In the genomic region with DNA sequence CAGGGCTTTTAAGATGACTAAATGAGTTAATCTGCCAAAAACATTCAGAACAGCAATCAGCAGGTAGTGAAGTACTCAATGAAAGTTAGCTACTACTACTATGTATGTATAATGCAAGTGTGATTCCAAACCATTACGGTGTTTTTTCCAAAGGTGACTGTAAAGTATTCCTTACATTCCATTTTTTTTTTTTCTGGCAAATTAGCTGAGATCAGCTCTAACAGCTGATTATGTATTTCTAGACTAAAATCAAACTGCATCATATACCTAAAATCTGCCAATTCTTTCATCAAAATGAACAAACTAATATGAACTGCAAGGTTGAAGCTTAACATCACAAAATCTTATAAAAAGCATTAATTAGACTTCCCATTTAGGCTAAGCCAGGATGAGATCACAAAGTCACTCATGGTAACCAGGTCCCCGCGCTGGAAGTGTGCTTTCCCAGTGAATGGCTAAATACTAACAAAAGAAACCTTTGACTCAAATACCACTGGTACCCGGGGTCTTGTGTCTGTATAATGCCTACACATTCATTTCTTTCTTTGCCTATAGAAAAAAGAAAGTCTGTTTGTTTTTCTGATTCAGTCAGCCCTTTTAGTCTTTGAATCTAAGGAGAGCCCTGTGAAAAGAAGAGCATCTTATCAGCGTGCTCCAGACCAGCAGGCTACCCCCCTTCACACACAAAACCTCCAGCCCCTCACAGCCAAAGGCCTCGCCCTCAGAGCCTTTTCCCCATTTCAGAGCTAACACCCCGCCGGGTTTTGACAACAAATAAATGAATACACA, we compare ENCODE assay signal across 8 cellular contexts.
A peak's percentile ranks its signal among the peaks of the same experiment; 100 is the strongest.
DNase-seq lines count a peak whose midpoint lies in the region; ATAC-seq, FAIRE-seq and TF ChIP-seq lines count a peak whose summit lies in the region.

No MANE protein-coding gene starts in this region.

- no peaks in the 10 kb centered on the region for H3K9me3 Mint-ChIP-seq in IgD-negative memory B cell
- no peaks in the 10 kb centered on the region for H3K9me3 Mint-ChIP-seq in mesothelial cell of epicardium
- no peaks in the 10 kb centered on the region for H3K9me3 Mint-ChIP-seq in stimulated activated naive B cell treated with anti-CD40 and anti-IgM and Interleukin-4, amounts not matched to agents 10 μg/mL and 1 μg/mL and 100 μg/mL, for 72 hours

- TF ChIP-seq POLR2A in breast epithelium (IDR thresholded peaks at IDR 0.05): no peak
- TF ChIP-seq POLR2A in GM12891 (IDR thresholded peaks at IDR 0.05; ENCODE audit: low read depth, low read length): no peak

- H3K9me3 ChIP-seq in breast epithelium: no peaks in the 10 kb centered on the region

- H3K27me3 ChIP-seq in ACC112 (ENCODE audit: insufficient read depth, low read length) (no peaks in the 10 kb centered on the region), breast epithelium (no peaks in the 10 kb centered on the region)

- peak overlapping the region; percentile 86 for H3K27ac ChIP-seq in ACC112 (ENCODE audit: low read depth, low read length)
- H3K27ac ChIP-seq in breast epithelium: peak overlapping the region; percentile 81 to 95

- H3K4me1 Mint-ChIP-seq in IgD-negative memory B cell: peaks cover 37 to 54% (median 48%) of the 10 kb centered on the region in 3 donors
- H3K4me1 Mint-ChIP-seq in mesothelial cell of epicardium: peaks cover 53% of the 10 kb centered on the region
- peaks cover 33 to 74% of the 10 kb centered on the region in 2 donors for H3K4me1 Mint-ChIP-seq in stimulated activated naive B cell treated with anti-CD40 and anti-IgM and Interleukin-4, amounts not matched to agents 10 μg/mL and 1 μg/mL and 100 μg/mL, for 72 hours

- H3K4me3 Mint-ChIP-seq in IgD-negative memory B cell (peak overlapping the region; percentile 66 to 74 (median 72)), mesothelial cell of epicardium (peak overlapping the region; percentile 79)
- no peak overlapping the region for H3K4me3 Mint-ChIP-seq in stimulated activated naive B cell treated with anti-CD40 and anti-IgM and Interleukin-4, amounts not matched to agents 10 μg/mL and 1 μg/mL and 100 μg/mL, for 72 hours

- H3K79me2 ChIP-seq in ACC112 (ENCODE audit: control insufficient read depth, insufficient read depth, low read length, unreplicated experiment): peaks cover 90% of the 10 kb centered on the region

- H3K4me1 ChIP-seq in ACC112 (ENCODE audit: control insufficient read depth, insufficient read depth, low read length, unreplicated experiment) (peaks cover 65% of the 10 kb centered on the region), breast epithelium (peaks cover 0 to 8% of the 10 kb centered on the region in 2 donors)

- ATAC-seq in HG02973 (IDR thresholded peaks at IDR 0.05; ENCODE audit: unreplicated experiment) (no peak), HG02870 (IDR thresholded peaks at IDR 0.05; ENCODE audit: unreplicated experiment) (no peak)
- no peak for ATAC-seq in stimulated activated naive B cell treated with anti-CD40 and anti-IgM and Interleukin-4, amounts not matched to agents 10 μg/mL and 1 μg/mL and 100 μg/mL, for 72 hours (replicated peaks)

- H3K27me3 Mint-ChIP-seq in IgD-negative memory B cell (no peaks in the 10 kb centered on the region), mesothelial cell of epicardium (ENCODE audit: low read depth) (no peaks in the 10 kb centered on the region)
- H3K27me3 Mint-ChIP-seq in stimulated activated naive B cell treated with anti-CD40 and anti-IgM and Interleukin-4, amounts not matched to agents 10 μg/mL and 1 μg/mL and 100 μg/mL, for 72 hours: peaks cover 0 to 6% of the 10 kb centered on the region in 2 donors

- intact Hi-C loops in breast epithelium (cut with DNase I; ENCODE audit: low total_unique reads): loop anchor here (5.0 kb wide), 1 partner anchor 862 kb away; no protein-coding TSS in a partner anchor

- FAIRE-seq in GM12891 (lab: Jason Lieb, UNC): no peak

- peak overlapping the region; percentile 85 for H3K4me3 ChIP-seq in ACC112 (ENCODE audit: low read depth, low read length)
- H3K4me3 ChIP-seq in breast epithelium: peak overlapping the region; percentile 90 to 96 (median 94)

- H3K36me3 ChIP-seq in ACC112 (ENCODE audit: insufficient read depth, low read length) (no peaks in the 10 kb centered on the region), breast epithelium (no peaks in the 10 kb centered on the region)

- H3K36me3 Mint-ChIP-seq in IgD-negative memory B cell (peaks cover 6% of the 10 kb centered on the region), mesothelial cell of epicardium (no peaks in the 10 kb centered on the region)
- no peaks in the 10 kb centered on the region for H3K36me3 Mint-ChIP-seq in stimulated activated naive B cell treated with anti-CD40 and anti-IgM and Interleukin-4, amounts not matched to agents 10 μg/mL and 1 μg/mL and 100 μg/mL, for 72 hours

- H3K27ac Mint-ChIP-seq in IgD-negative memory B cell: peak overlapping the region; percentile 61 to 87 (median 64)
- peak overlapping the region; percentile 86 for H3K27ac Mint-ChIP-seq in mesothelial cell of epicardium
- H3K27ac Mint-ChIP-seq in stimulated activated naive B cell treated with anti-CD40 and anti-IgM and Interleukin-4, amounts not matched to agents 10 μg/mL and 1 μg/mL and 100 μg/mL, for 72 hours: no peak overlapping the region

- TF ChIP-seq CTCF in breast epithelium (IDR thresholded peaks at IDR 0.05): no peak
- TF ChIP-seq CTCF in mesothelial cell of epicardium (IDR thresholded peaks at IDR 0.05; ENCODE audit: unreplicated experiment): no peak

- DNase-seq in breast epithelium (ENCODE audit: low spot score in 2 of 2): no peak
- DNase-seq in mesothelial cell of epicardium (ENCODE audit: low spot score in 2 of 2, unreplicated experiment in 2 of 2): no peak
- no peak for DNase-seq in stimulated activated naive B cell treated with anti-CD40 and anti-IgM and Interleukin-4, amounts not matched to agents 10 μg/mL and 1 μg/mL and 100 μg/mL, for 72 hours
- no peak for DNase-seq in GM12891 (ENCODE audit: insufficient read length, low spot score)

- H2AFZ ChIP-seq in ACC112 (ENCODE audit: low read length, unreplicated experiment): no peak overlapping the region

TF ChIP-seq in GM12891, 5 proteins besides CTCF, POLR2A, EP300 and RAD21:
- TF ChIP-seq POU2F2 (IDR thresholded peaks at IDR 0.05; ENCODE audit: low read depth, low read length): no peak
- TF ChIP-seq PAX5 (IDR thresholded peaks at IDR 0.05; ENCODE audit: insufficient read depth, low read length, severe bottlenecking): no peak
- no peak for TF ChIP-seq POLR2AphosphoS5 (IDR thresholded peaks at IDR 0.05; ENCODE audit: low read depth, low read length)
- no peak for TF ChIP-seq TAF1 (IDR thresholded peaks at IDR 0.05; ENCODE audit: low read depth, low read length)
- TF ChIP-seq SPI1 (IDR thresholded peaks at IDR 0.05; ENCODE audit: low read depth, low read length): no peak

Comparison
In these comparisons a context has a peak if more than half of its experiments do, and no peak if none do; other contexts are left out.
1. H3K4me3 Mint-ChIP-seq: peak in IgD-negative memory B cell (4 of 4) and mesothelial cell of epicardium (single experiment); none in stimulated activated naive B cell treated with anti-CD40 and anti-IgM and Interleukin-4, amounts not matched to agents 10 μg/mL and 1 μg/mL and 100 μg/mL, for 72 hours (0 of 2).